13 cellular contexts compared by ENCODE assay signal in the genomic region with DNA sequence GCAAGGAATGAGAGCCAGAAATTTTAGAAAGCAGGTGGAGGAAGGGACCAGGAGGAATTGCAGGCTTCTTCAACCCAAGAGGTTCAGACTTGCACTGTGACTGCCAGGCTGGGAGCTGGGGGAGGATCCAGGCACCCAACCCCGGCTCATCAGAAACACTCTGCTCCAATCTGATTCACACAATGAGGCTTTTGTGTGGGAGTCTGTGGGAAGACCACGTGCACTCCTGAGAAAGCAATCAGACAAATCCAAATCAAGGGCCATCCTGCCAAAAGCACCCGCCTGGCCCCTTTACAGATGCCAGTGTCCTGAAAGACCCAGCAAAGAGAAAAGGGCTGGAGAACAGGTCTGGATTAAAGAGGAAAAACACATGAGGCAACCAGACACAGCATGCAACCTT. TPM values are rescaled to one million over a fixed set of nuclear protein-coding genes. Genes with fewer than 3 reads are reported as not detected.
DNase-seq lines count a peak whose midpoint lies in the region; ATAC-seq and TF ChIP-seq lines count a peak whose summit lies in the region.
"Had no signal": no experiment of that assay in that cellular context is flagged by ENCODE, and none has a peak within 500 bp of the region (broad histone marks: within the 10 kb centered on the region; RNA-seq: fewer than 3 reads in every experiment).

No MANE protein-coding gene starts in this region.

- H3K4me3 ChIP-seq in right atrium auricular region (no peak overlapping the region), prostate gland (no peak overlapping the region)
- H3K4me3 ChIP-seq: ascending aorta, ovary had no signal

- TF ChIP-seq POLR2A in prostate gland (IDR thresholded peaks at IDR 0.05): no peak
- TF ChIP-seq POLR2A in GM18505 (IDR thresholded peaks at IDR 0.05; ENCODE audit: borderline replicate concordance, extremely low read depth, insufficient read depth, insufficient read length): no peak

- no peak for ATAC-seq in GM18505 (IDR thresholded peaks at IDR 0.05; ENCODE audit: unreplicated experiment)
- ATAC-seq in HG03097 (IDR thresholded peaks at IDR 0.05; ENCODE audit: low FRiP score, unreplicated experiment): no peak
- no peak for ATAC-seq in GM19467 (IDR thresholded peaks at IDR 0.05; ENCODE audit: unreplicated experiment)

- H3K27ac ChIP-seq in right atrium auricular region: peak overlapping the region; percentile 43 to 65
- no peak overlapping the region for H3K27ac ChIP-seq in prostate gland
- H3K27ac ChIP-seq: ascending aorta had no signal

- 43% methylated on average over 3 of the region's 3 CpGs for WGBS in prostate gland

- peak; percentile 92 for DNase-seq in COLO829 (ENCODE audit: low spot score)
- peak; percentile 24 to 94 (median 80) for DNase-seq in anterior cingulate cortex (lab: John Stamatoyannopoulos, UW)
- no peak for DNase-seq in right atrium auricular region (ENCODE audit: low spot score)
- DNase-seq in prostate gland (ENCODE audit: low spot score): peak; percentile 53
- DNase-seq in GF-D8 (lab: John Stamatoyannopoulos, UW): no peak
- DNase-seq: CD4-positive, CD25-positive, alpha-beta regulatory T cell; NCI-H2081; RPMI8226 had no signal

- H3K4me1 ChIP-seq in right atrium auricular region (peaks cover 0 to 44% of the 10 kb centered on the region in 2 donors), prostate gland (replicated peaks) (no peaks in the 10 kb centered on the region)

- no peaks in the 10 kb centered on the region for H3K27me3 ChIP-seq in right atrium auricular region
- no peaks in the 10 kb centered on the region for H3K27me3 ChIP-seq in prostate gland (replicated peaks; ENCODE audit: insufficient read depth)
- H3K27me3 ChIP-seq: ascending aorta, ovary had no signal

- no peak for TF ChIP-seq CTCF in right atrium auricular region (IDR thresholded peaks at IDR 0.05)
- TF ChIP-seq CTCF in prostate gland (IDR thresholded peaks at IDR 0.05): no peak

- H3K9me3 ChIP-seq in right atrium auricular region: no peaks in the 10 kb centered on the region
- no peaks in the 10 kb centered on the region for H3K9me3 ChIP-seq in prostate gland
- H3K9me3 ChIP-seq: ascending aorta, ovary had no signal

- H3K36me3 ChIP-seq in right atrium auricular region: no peaks in the 10 kb centered on the region
- no peaks in the 10 kb centered on the region for H3K36me3 ChIP-seq in prostate gland
- H3K36me3 ChIP-seq: ascending aorta, ovary had no signal

- intact Hi-C loops in prostate gland (cut with DNase I): no loop called here

RNA-seq across cellular contexts. Expression of gene SCARB1, which starts 16.0 kb away (rescaled TPM):
- 10 to 100 TPM; 14.9 to 22.6 TPM for total RNA-seq in right atrium auricular region
- total RNA-seq in prostate gland: 10 to 100 TPM; 28.0 to 44.4 TPM

Comparison
In these comparisons a context has a peak if more than half of its experiments do, and no peak if none do; other contexts are left out.
1. DNase-seq: peak in COLO829 (single experiment), anterior cingulate cortex (58 of 58) and prostate gland (single experiment); none in right atrium auricular region (single experiment) and GF-D8 (single experiment).
2. H3K27ac ChIP-seq: peak in right atrium auricular region (2 of 2); none in prostate gland (0 of 2).